Comparison of ENCODE assay signal across 16 cellular contexts in genomic region chr6:24922174-24922573, GRCh38. TPM values are rescaled to one million over a fixed set of nuclear protein-coding genes. Genes with fewer than 3 reads are reported as not detected.
DNase-seq lines count a peak whose midpoint lies in the region; ATAC-seq and TF ChIP-seq lines count a peak whose summit lies in the region.
"Had no signal": no experiment of that assay in that cellular context is flagged by ENCODE, and none has a peak within 500 bp of the region (broad histone marks: within the 10 kb centered on the region; RNA-seq: fewer than 3 reads in every experiment).

No MANE protein-coding gene starts in this region.

- H3K27ac ChIP-seq in SK-N-SH (ENCODE audit: low read depth in 2 of 2, low read length in 1 of 2): no peak overlapping the region
- H3K27ac ChIP-seq: HL-60, KMS-11 had no signal

- H3K4me3 Mint-ChIP-seq in activated naive CD4-positive, alpha-beta T cell treated with anti-CD3 and anti-CD28 coated beads, Interleukin-2, amount 50 U/mL, for 24 hours: peak overlapping the region; percentile 84
- H3K4me3 Mint-ChIP-seq in T-helper 17 cell: peak overlapping the region; percentile 89
- H3K4me3 Mint-ChIP-seq in effector memory CD8-positive, alpha-beta T cell: peak overlapping the region; percentile 86 to 99

- no peaks in the 10 kb centered on the region for H3K27me3 Mint-ChIP-seq in activated naive CD4-positive, alpha-beta T cell treated with anti-CD3 and anti-CD28 coated beads, Interleukin-2, amount 50 U/mL, for 24 hours
- H3K27me3 Mint-ChIP-seq in T-helper 17 cell: no peaks in the 10 kb centered on the region
- no peaks in the 10 kb centered on the region for H3K27me3 Mint-ChIP-seq in effector memory CD8-positive, alpha-beta T cell

- H3K4me1 ChIP-seq in SK-N-SH (ENCODE audit: control insufficient read depth in 1 of 2, insufficient read depth in 2 of 2, low read depth in 1 of 2, low read length in 1 of 2): peaks cover 7 to 11% of the 10 kb centered on the region in 2 experiments; a peak in 2 of 4 replicates

- no peak for TF ChIP-seq EP300 in SK-N-SH (IDR thresholded peaks at IDR 0.05; ENCODE audit: borderline replicate concordance in 1 of 2, low read depth in 1 of 2, low read length in 1 of 2)

- no peaks in the 10 kb centered on the region for H3K9me3 ChIP-seq in T-helper 17 cell (ENCODE audit: control insufficient read depth, low read length, poor library complexity, severe bottlenecking)
- H3K9me3 ChIP-seq in SK-N-SH: no peaks in the 10 kb centered on the region

- H3K79me2 ChIP-seq in SK-N-SH (ENCODE audit: insufficient read depth): no peaks in the 10 kb centered on the region

- POLR2A ChIA-PET in SK-N-SH (lab: Yijun Ruan, JAX): no interaction called here

- no peak overlapping the region for H3K4me2 ChIP-seq in SK-N-SH
- H3K4me2 ChIP-seq: KMS-11 had no signal

- no peaks in the 10 kb centered on the region for H3K36me3 ChIP-seq in SK-N-SH (replicated peaks in 1 of 2; ENCODE audit: control insufficient read depth in 1 of 2, insufficient read depth in 2 of 2, low read length in 1 of 2)

- H3K27ac Mint-ChIP-seq in activated naive CD4-positive, alpha-beta T cell treated with anti-CD3 and anti-CD28 coated beads, Interleukin-2, amount 50 U/mL, for 24 hours: peak overlapping the region; percentile 97
- H3K27ac Mint-ChIP-seq in T-helper 17 cell: peak overlapping the region; percentile 94
- H3K27ac Mint-ChIP-seq in effector memory CD8-positive, alpha-beta T cell: peak overlapping the region; percentile 88 to 95

- H2AFZ ChIP-seq in SK-N-SH (ENCODE audit: low read depth): no peak overlapping the region

- H3F3A ChIP-seq in SK-N-SH (replicated peaks; ENCODE audit: insufficient read depth): no peaks in the 10 kb centered on the region

- H4K20me1 ChIP-seq in SK-N-SH (ENCODE audit: insufficient read depth): no peaks in the 10 kb centered on the region

- peaks cover under 1% of the 10 kb centered on the region for H3K9me3 Mint-ChIP-seq in activated naive CD4-positive, alpha-beta T cell treated with anti-CD3 and anti-CD28 coated beads, Interleukin-2, amount 50 U/mL, for 24 hours
- H3K9me3 Mint-ChIP-seq in effector memory CD8-positive, alpha-beta T cell: no peaks in the 10 kb centered on the region

- H3K36me3 Mint-ChIP-seq in activated naive CD4-positive, alpha-beta T cell treated with anti-CD3 and anti-CD28 coated beads, Interleukin-2, amount 50 U/mL, for 24 hours: peaks cover under 1% of the 10 kb centered on the region
- H3K36me3 Mint-ChIP-seq in T-helper 17 cell (ENCODE audit: low read depth): peaks cover 18% of the 10 kb centered on the region
- H3K36me3 Mint-ChIP-seq in effector memory CD8-positive, alpha-beta T cell (ENCODE audit: insufficient read depth): peaks cover 83% of the 10 kb centered on the region

- WGBS in SK-N-SH (ENCODE audit: low lambda C conversion rate): 91% methylated on average over 4 of the region's 4 CpGs

- CTCF ChIA-PET in SK-N-SH (lab: Yijun Ruan, JAX): interaction anchor here (1.9 kb wide), 1 partner anchor 12 kb away, joined by 7 read pairs; no protein-coding TSS in a partner anchor

- no peak for TF ChIP-seq CTCF in SK-N-SH (IDR thresholded peaks at IDR 0.05)

- H3K4me3 ChIP-seq in SK-N-SH (ENCODE audit: low read depth in 2 of 2, low read length in 1 of 2): no peak overlapping the region

- DNase-seq in activated naive CD4-positive, alpha-beta T cell treated with Interleukin-2 at 50 U/mL for 16 hours: no peak
- no peak for DNase-seq in T-helper 17 cell
- no peak for DNase-seq in effector memory CD8-positive, alpha-beta T cell
- DNase-seq in pons (ENCODE audit: low spot score): no peak
- no peak for DNase-seq in NCI-H510A (lab: John Stamatoyannopoulos, UW)
- DNase-seq in SK-N-SH: no peak
- no peak for DNase-seq in activated gamma-delta T cell (lab: John Stamatoyannopoulos, UW)
- DNase-seq: amygdala, DMS79, NCI-H524, posterior cingulate gyrus, small intestine had no signal

- ATAC-seq in T-helper 17 cell: no peak
- no peak for ATAC-seq in effector memory CD8-positive, alpha-beta T cell (replicated peaks)

- TF ChIP-seq RAD21 in SK-N-SH (IDR thresholded peaks at IDR 0.05; ENCODE audit: low read length): no peak

- H3K27me3 ChIP-seq in SK-N-SH (ENCODE audit: insufficient read depth): no peaks in the 10 kb centered on the region

- no peaks in the 10 kb centered on the region for H3K9me2 ChIP-seq in SK-N-SH

- no peak overlapping the region for H3K9ac ChIP-seq in SK-N-SH
- H3K9ac ChIP-seq: KMS-11 had no signal

- peaks cover 87% of the 10 kb centered on the region for H3K4me1 Mint-ChIP-seq in activated naive CD4-positive, alpha-beta T cell treated with anti-CD3 and anti-CD28 coated beads, Interleukin-2, amount 50 U/mL, for 24 hours
- peaks cover 75% of the 10 kb centered on the region for H3K4me1 Mint-ChIP-seq in T-helper 17 cell
- peaks cover 70 to 77% of the 10 kb centered on the region in 2 donors for H3K4me1 Mint-ChIP-seq in effector memory CD8-positive, alpha-beta T cell (ENCODE audit: low read depth in 2 of 2)

TF ChIP-seq in SK-N-SH, 30 proteins besides CTCF, POLR2A, EP300 and RAD21:
- TF ChIP-seq FOXM1 (IDR thresholded peaks at IDR 0.05; ENCODE audit: low read depth) (no peak), NRF1 (IDR thresholded peaks at IDR 0.05; ENCODE audit: low read depth, low read length) (no peak), RCOR1 (IDR thresholded peaks at IDR 0.05; ENCODE audit: low read length) (no peak), RFX5 (IDR thresholded peaks at IDR 0.05; ENCODE audit: low read length) (no peak), GABPA (IDR thresholded peaks at IDR 0.05; ENCODE audit: low read depth) (no peak), CHD2 (IDR thresholded peaks at IDR 0.05; ENCODE audit: low read length, partially characterized antibody) (no peak), NFIC (IDR thresholded peaks at IDR 0.05; ENCODE audit: borderline replicate concordance) (no peak), ZBTB33 (IDR thresholded peaks at IDR 0.05; ENCODE audit: borderline replicate concordance, low read depth) (no peak), MEF2A (IDR thresholded peaks at IDR 0.05; ENCODE audit: borderline replicate concordance, low read depth) (no peak), USF1 (IDR thresholded peaks at IDR 0.05; ENCODE audit: borderline replicate concordance, low read depth) (no peak), JUND (IDR thresholded peaks at IDR 0.05) (no peak), RXRA (IDR thresholded peaks at IDR 0.05; ENCODE audit: borderline replicate concordance, low read depth) (no peak), EZH2phosphoT487 (IDR thresholded peaks at IDR 0.05; ENCODE audit: borderline replicate concordance, low read depth) (no peak), SMC3 (IDR thresholded peaks at IDR 0.05; ENCODE audit: low read depth, low read length) (no peak), TAF1 (IDR thresholded peaks at IDR 0.05; ENCODE audit: borderline replicate concordance, low read depth, low read length) (no peak), USF2 (IDR thresholded peaks at IDR 0.05; ENCODE audit: borderline replicate concordance, low read depth, low read length) (no peak), MXI1 (IDR thresholded peaks at IDR 0.05; ENCODE audit: low read depth, low read length) (no peak)

RNA-seq across cellular contexts. Expression of gene RIPOR2, which starts 13.6 kb away (rescaled TPM):
- total RNA-seq in T-helper 17 cell: 100 to 1,000 TPM; 296 to 364 TPM
- polyA plus RNA-seq in SK-N-SH (2012; rRNA removed): 0.05 TPM in 2 replicates
- 0.05 and 0.10 TPM in 2 replicates for polyA plus RNA-seq in SK-N-SH (2012; cell fraction: cytosol; rRNA removed)
- polyA plus RNA-seq in SK-N-SH (2012; cell fraction: nucleus; rRNA removed): 0.05 and 0.13 TPM in 2 replicates
- total RNA-seq: glomerular endothelial cell had no signal
